In the genomic region with DNA sequence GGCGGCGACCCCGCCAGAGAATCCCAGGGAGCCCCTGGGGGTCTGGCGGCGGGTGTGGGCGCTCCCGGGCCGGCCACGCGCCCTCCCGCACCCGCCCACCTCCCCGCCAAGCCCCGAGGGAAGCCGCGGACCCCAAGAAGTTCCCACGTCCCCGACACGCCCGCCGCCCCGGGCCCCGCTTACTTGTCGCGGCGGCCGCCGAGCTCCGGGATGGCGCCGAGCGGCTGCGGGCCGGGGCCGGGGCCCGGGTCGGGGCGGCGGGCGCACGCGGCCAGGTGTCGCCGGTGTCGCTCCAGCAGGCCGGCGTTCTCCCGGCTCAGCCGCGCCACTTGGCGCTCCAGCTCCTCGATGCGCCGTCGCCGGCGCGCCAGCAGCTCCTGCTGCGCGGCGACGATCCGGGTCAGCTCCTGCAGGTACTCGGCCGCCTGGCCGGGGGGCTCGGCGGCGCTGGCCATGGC, we compare ENCODE assay signal across 9 cellular contexts.
DNase-seq lines count a peak whose midpoint lies in the region; ATAC-seq and TF ChIP-seq lines count a peak whose summit lies in the region.
"Had no signal": no experiment of that assay in that cellular context is flagged by ENCODE, and none has a peak within 500 bp of the region (broad histone marks: within the 10 kb centered on the region; RNA-seq: fewer than 3 reads in every experiment).

No MANE protein-coding gene starts in this region.

- H3K4me1 ChIP-seq in thoracic aorta (ENCODE audit: control insufficient read depth in 1 of 2, low read depth in 2 of 2): peaks cover 0 to 26% of the 10 kb centered on the region in 2 donors

- no peak overlapping the region for H3K27ac Mint-ChIP-seq in activated T-cell treated with anti-CD3 and anti-CD28 coated beads, Interleukin-2, amount 50 U/mL, for 72 hours
- H3K27ac Mint-ChIP-seq: CD4-positive, alpha-beta memory T cell had no signal

- peak; percentile 25 for DNase-seq in activated CD4-positive, alpha-beta T cell treated with anti-CD3 and anti-CD28 coated beads for 48 hours
- DNase-seq in activated CD4-positive, alpha-beta T cell treated with anti-CD3 and anti-CD28 coated beads for 4 hours: no peak
- DNase-seq in activated T-cell treated with anti-CD3 and anti-CD28 coated beads, Interleukin-2, amount 50 U/mL, for 72 hours: peak in 1 of 2 donors; percentile 4
- DNase-seq in left kidney (ENCODE audit: low read depth, low spot score): peak; percentile 68
- DNase-seq in thoracic aorta (ENCODE audit: low spot score): no peak
- DNase-seq in COR-L47 (lab: John Stamatoyannopoulos, UW): no peak
- no peak for DNase-seq in NCI-H128 (lab: John Stamatoyannopoulos, UW; ENCODE audit: unreplicated experiment)
- DNase-seq in NCI-H226: no peak

- H3K4me3 Mint-ChIP-seq in activated T-cell treated with anti-CD3 and anti-CD28 coated beads, Interleukin-2, amount 50 U/mL, for 72 hours: no peak overlapping the region

- H3K9me3 ChIP-seq in thoracic aorta: peaks cover 11% of the 10 kb centered on the region

- H3K4me3 ChIP-seq in thoracic aorta: peak overlapping the region; percentile 70

- peaks cover 11 to 19% of the 10 kb centered on the region in 2 donors for H3K36me3 Mint-ChIP-seq in activated T-cell treated with anti-CD3 and anti-CD28 coated beads, Interleukin-2, amount 50 U/mL, for 72 hours (ENCODE audit: insufficient read depth in 2 of 2)

- no peaks in the 10 kb centered on the region for H3K36me3 ChIP-seq in thoracic aorta

- TF ChIP-seq CTCF in thoracic aorta (IDR thresholded peaks at IDR 0.05): no peak

- no peaks in the 10 kb centered on the region for H3K27me3 ChIP-seq in thoracic aorta (replicated peaks; ENCODE audit: insufficient read depth)

- H3K9me3 Mint-ChIP-seq in activated T-cell treated with anti-CD3 and anti-CD28 coated beads, Interleukin-2, amount 50 U/mL, for 72 hours: peaks cover 7 to 12% of the 10 kb centered on the region in 2 donors

- peaks cover 18% of the 10 kb centered on the region for H3K4me1 Mint-ChIP-seq in activated T-cell treated with anti-CD3 and anti-CD28 coated beads, Interleukin-2, amount 50 U/mL, for 72 hours (ENCODE audit: low read depth)

- peaks cover 48% of the 10 kb centered on the region for H3K27me3 Mint-ChIP-seq in activated T-cell treated with anti-CD3 and anti-CD28 coated beads, Interleukin-2, amount 50 U/mL, for 72 hours (ENCODE audit: low read depth)

- H3K27ac ChIP-seq in thoracic aorta: peak overlapping the region in 1 of 2 donors; percentile 1

- peak; percentile 39 to 53 for ATAC-seq in activated T-cell treated with anti-CD3 and anti-CD28 coated beads, Interleukin-2, amount 50 U/mL, for 72 hours (replicated peaks in 1 of 2)
- no peak for ATAC-seq in thoracic aorta (ENCODE audit: insufficient number of reproducible peaks, low FRiP score, low read depth)

Comparison
In these comparisons a context has a peak if more than half of its experiments do, and no peak if none do; other contexts are left out.
1. DNase-seq: peak in activated CD4-positive, alpha-beta T cell treated with anti-CD3 and anti-CD28 coated beads for 48 hours (single experiment) and left kidney (single experiment); none in activated CD4-positive, alpha-beta T cell treated with anti-CD3 and anti-CD28 coated beads for 4 hours (0 of 2), thoracic aorta (single experiment), COR-L47 (single experiment), NCI-H128 (single experiment) and NCI-H226 (single experiment).